Comparison of ENCODE assay signal across 10 cellular contexts in genomic region chr12:53694746-53695145, GRCh38. TPM values are rescaled to one million over a fixed set of nuclear protein-coding genes. Genes with fewer than 3 reads are reported as not detected.
DNase-seq lines count a peak whose midpoint lies in the region; ATAC-seq, FAIRE-seq and TF ChIP-seq lines count a peak whose summit lies in the region.
"Had no signal": no experiment of that assay in that cellular context is flagged by ENCODE, and none has a peak within 500 bp of the region (broad histone marks: within the 10 kb centered on the region; RNA-seq: fewer than 3 reads in every experiment).

No MANE protein-coding gene starts in this region.

- peak overlapping the region; percentile 67; the same call in 1 of the 2 replicates for H2AFZ ChIP-seq in H1 (ENCODE audit: low read length)

- H3K18ac ChIP-seq in H1 (ENCODE audit: extremely low read depth, low read length) = no peak overlapping the region; the same call in 1 of the 2 replicates

- H3K27me3 Mint-ChIP-seq in Caco-2 (ENCODE audit: insufficient read depth, unreplicated experiment) = peaks cover 23% of the 10 kb centered on the region
- peaks cover 77% of the 10 kb centered on the region for H3K27me3 Mint-ChIP-seq in nephron (ENCODE audit: low read depth)

- no peak overlapping the region for H2BK5ac ChIP-seq in H1 (ENCODE audit: low read depth, low read length)

- H3K4me1 Mint-ChIP-seq in Caco-2 (ENCODE audit: low read depth, unreplicated experiment) = peaks cover 9% of the 10 kb centered on the region
- H3K4me1 Mint-ChIP-seq in nephron = peaks cover 49% of the 10 kb centered on the region

- H3K27ac Mint-ChIP-seq in Caco-2 (ENCODE audit: unreplicated experiment) (no peak overlapping the region), nephron (peak overlapping the region in 2 of 3 experiments; percentile 48 to 63)

- TF ChIP-seq CTCF in Caco-2 (IDR thresholded peaks at IDR 0.05; ENCODE audit: insufficient read depth in 1 of 2, low read depth in 1 of 2, low read length in 1 of 2, severe bottlenecking in 1 of 2, unreplicated experiment in 1 of 2) = no peak
- no peak for TF ChIP-seq CTCF in H1 (IDR thresholded peaks at IDR 0.05; ENCODE audit: control extremely low read depth in 1 of 3, insufficient read depth in 1 of 3, low read depth in 1 of 3, low read length in 3 of 3)
- TF ChIP-seq CTCF in nephron (IDR thresholded peaks at IDR 0.05; ENCODE audit: unreplicated experiment in 3 of 3) = no peak
- no peak for TF ChIP-seq CTCF in brain microvascular endothelial cell (IDR thresholded peaks at IDR 0.05; ENCODE audit: low read depth, low read length, missing control alignments)

- no peak overlapping the region for H4K5ac ChIP-seq in H1 (ENCODE audit: insufficient read length, low read depth, low read length)

- no peaks in the 10 kb centered on the region for H3K36me3 ChIP-seq in Caco-2 (ENCODE audit: control insufficient read depth, insufficient read depth, low read length)
- H3K36me3 ChIP-seq in H1 (ENCODE audit: control insufficient read depth in 2 of 4, insufficient read depth in 4 of 4, low read length in 3 of 4) = no peaks in the 10 kb centered on the region
- no peaks in the 10 kb centered on the region for H3K36me3 ChIP-seq in brain microvascular endothelial cell (replicated peaks)
- H3K36me3 ChIP-seq: spleen had no signal

- no peaks in the 10 kb centered on the region for H3K79me1 ChIP-seq in H1 (ENCODE audit: low read depth, low read length)

- no peak overlapping the region for H2BK120ac ChIP-seq in H1 (replicated peaks; ENCODE audit: low read depth, low read length)

- no TSS peak for BruUV-seq in Caco-2 (replicated peaks; lab: Mats Ljungman, UMichigan)

- H2AK5ac ChIP-seq in H1 (ENCODE audit: low read depth, low read length) = no peak overlapping the region

- H3K4me3 Mint-ChIP-seq in Caco-2 (ENCODE audit: unreplicated experiment) = peak overlapping the region; percentile 61
- peak overlapping the region; percentile 51 to 77 (median 59) for H3K4me3 Mint-ChIP-seq in nephron

- peak overlapping the region; percentile 80 to 87 for H3K4me2 ChIP-seq in H1 (ENCODE audit: insufficient read depth in 1 of 2, low read depth in 2 of 2, low read length in 2 of 2)

- TF ChIP-seq POLR2A in H1 (IDR thresholded peaks at IDR 0.05; ENCODE audit: control extremely low read depth in 1 of 2, low read depth in 2 of 2, low read length in 2 of 2) = no peak

- no peak overlapping the region for H3K23ac ChIP-seq in H1 (ENCODE audit: insufficient read length)

- H2BK20ac ChIP-seq in H1 (ENCODE audit: low read length) = no peak overlapping the region

- no peak overlapping the region for H3K56ac ChIP-seq in H1 (replicated peaks; ENCODE audit: insufficient read length, low read depth, low read length)

- H3K4me1 ChIP-seq in Caco-2 (no peaks in the 10 kb centered on the region; the same call in 1 of the 2 replicates), H1 (replicated peaks in 1 of 4; ENCODE audit: control insufficient read depth in 3 of 4, insufficient read depth in 4 of 4, low read length in 3 of 4) (peaks cover 3 to 17% (median 9%) of the 10 kb centered on the region in 4 experiments)

- H3K36me3 Mint-ChIP-seq in Caco-2 (ENCODE audit: insufficient read depth, unreplicated experiment) = no peaks in the 10 kb centered on the region
- no peaks in the 10 kb centered on the region for H3K36me3 Mint-ChIP-seq in nephron (ENCODE audit: low read depth)

- no peak overlapping the region for H3K4ac ChIP-seq in H1 (replicated peaks; ENCODE audit: insufficient read length, low read depth, low read length)

- H3K23me2 ChIP-seq in H1 (ENCODE audit: low read depth, low read length) = peaks cover 11% of the 10 kb centered on the region

- H3K79me2 ChIP-seq in H1 (ENCODE audit: control insufficient read depth in 1 of 2, insufficient read depth in 2 of 2, low read length in 2 of 2) = no peaks in the 10 kb centered on the region

- no peak overlapping the region for H3K14ac ChIP-seq in H1 (ENCODE audit: insufficient read length)

- 20% methylated on average over 16 of the region's 16 CpGs; no CpG with 5 or more reads in 1 of the 2 experiments for WGBS in H1 (ENCODE audit: extremely low coverage in 1 of 2, insufficient coverage in 1 of 2, insufficient read length in 1 of 2, insufficient replicate concordance in 2 of 2, low coverage in 1 of 2, low lambda C conversion rate in 2 of 2, missing lambda C conversion rate in 1 of 2), 2 experiments

- no peak for ATAC-seq in GM19328 (IDR thresholded peaks at IDR 0.05; ENCODE audit: unreplicated experiment)

- no peak for DNase-seq in Caco-2
- DNase-seq in NCI-H82 (lab: John Stamatoyannopoulos, UW) = peak; percentile 97
- DNase-seq in H1 (ENCODE audit: low read depth in 1 of 2, low spot score in 2 of 2) = peak in 1 of 2 experiments; percentile 63
- no peak for DNase-seq in stimulated activated CD8-positive, alpha-beta memory T cell treated with anti-CD3 and anti-CD28 coated beads, Interleukin-4, amount 100 ng/mL, for 48 hours
- no peak for DNase-seq in brain microvascular endothelial cell
- DNase-seq in cerebellar nuclear complex (lab: John Stamatoyannopoulos, UW) = no peak
- DNase-seq: Kasumi-1 had no signal

- no peak overlapping the region; the same call in 1 of the 2 replicates for H4K8ac ChIP-seq in H1 (ENCODE audit: extremely low read depth, insufficient read depth, low read length)

- H3K9ac ChIP-seq in H1 (replicated peaks in 1 of 4; ENCODE audit: extremely low read depth in 1 of 4, low read depth in 3 of 4, low read length in 3 of 4) = no peak overlapping the region

- H3K27me3 ChIP-seq in Caco-2 (replicated peaks; ENCODE audit: control insufficient read depth, insufficient read depth, low read length) (no peaks in the 10 kb centered on the region), H1 (replicated peaks in 1 of 4; ENCODE audit: control insufficient read depth in 3 of 4, extremely low read depth in 1 of 4, insufficient read depth in 3 of 4, low read length in 3 of 4) (peaks cover 8 to 40% (median 34%) of the 10 kb centered on the region in 4 experiments), brain microvascular endothelial cell (replicated peaks) (peaks cover 21% of the 10 kb centered on the region)

- TF ChIP-seq RAD21 in H1 (IDR thresholded peaks at IDR 0.05 in 1 of 2, conservative IDR thresholded peaks at IDR 0.05 in 1 of 2; ENCODE audit: low read depth in 2 of 2, low read length in 2 of 2) = no peak

- no peak overlapping the region for H3K27ac ChIP-seq in H1 (ENCODE audit: low read depth, low read length)
- H3K27ac ChIP-seq in brain microvascular endothelial cell = no peak overlapping the region
- H3K27ac ChIP-seq: spleen had no signal

- H3K4me3 ChIP-seq in Caco-2 (ENCODE audit: low read depth, low read length) (peak overlapping the region; percentile 41; the same call in 1 of the 2 replicates), H1 (ENCODE audit: extremely low read depth in 1 of 4, insufficient read depth in 2 of 4, low read depth in 3 of 4, low read length in 4 of 4) (peak overlapping the region; percentile 30 to 57 (median 38); a peak in 6 of 8 replicates), brain microvascular endothelial cell (ENCODE audit: low read depth, low read length) (no peak overlapping the region)

- TF ChIP-seq EP300 in H1 (IDR thresholded peaks at IDR 0.05; ENCODE audit: borderline replicate concordance in 1 of 2, low read depth in 2 of 2, low read length in 2 of 2) = no peak

- CTCF ChIA-PET in Caco-2 (lab: Charles Lee) (interaction anchor here (0.6 to 1.2 kb wide), 3 partner anchors 52 to 284 kb away, joined by 3 to 5 read pairs (median 4); partner anchors contain the start of gene CISTR), H1 (lab: Charles Lee; ENCODE audit: partially characterized antibody) (interaction anchor here (0.7 to 7.1 kb wide), 7 partner anchors 10 to 292 kb away, joined by 3 to 194 read pairs (median 4); no protein-coding TSS in a partner anchor)

- H2BK15ac ChIP-seq in H1 (ENCODE audit: low read length) = no peak overlapping the region

- in situ Hi-C loops in brain microvascular endothelial cell (cut with HindIII; ENCODE audit: low pct_ligation_motif_present, low sequenced_read_pairs) = no loop called here

- intact Hi-C loops in Caco-2 (cut with micrococcal nuclease; ENCODE audit: unreplicated experiment) = no loop called here

- POLR2A ChIA-PET in Caco-2 (lab: Charles Lee) (no interaction called here), H1 (lab: Charles Lee; ENCODE audit: partially characterized antibody) (interaction anchor here (0.8 to 11.9 kb wide), 7 partner anchors 9 to 211 kb away, joined by 3 to 109 read pairs (median 5); partner anchors contain the start of gene ATP5MC2)

- H3K9me3 ChIP-seq in Caco-2 (no peaks in the 10 kb centered on the region), H1 (ENCODE audit: insufficient read depth in 2 of 2, low read depth in 1 of 2, low read length in 1 of 2) (no peaks in the 10 kb centered on the region)
- H3K9me3 ChIP-seq: spleen had no signal

- H3K9me3 Mint-ChIP-seq in Caco-2 (ENCODE audit: unreplicated experiment) (no peaks in the 10 kb centered on the region), nephron (no peaks in the 10 kb centered on the region)

- H4K91ac ChIP-seq in H1 (replicated peaks; ENCODE audit: insufficient read length, low read length) = no peak overlapping the region

- no peak for FAIRE-seq in H1 (lab: Jason Lieb, UNC)

- no peaks in the 10 kb centered on the region for H4K20me1 ChIP-seq in H1 (replicated peaks in 1 of 2; ENCODE audit: control insufficient read depth in 1 of 2, insufficient read depth in 2 of 2, low read length in 2 of 2)

- H2BK12ac ChIP-seq in H1 (ENCODE audit: low read depth, low read length) = no peak overlapping the region

RNA-seq across cellular contexts. Expression of gene ATP5MC2, which starts 18.9 kb away (rescaled TPM):
- total RNA-seq in Caco-2 (2022) = 156 and 160 TPM in 2 replicates
- total RNA-seq in H1 (2021; fragmentation: NEBNext Ultra II Directional; extraction: Animal tissue kit (Norgen Biotek cat#: 25700)) = 401 and 408 TPM in 2 replicates
- polyA plus RNA-seq in H1 (2011; rRNA removed) = 823 and 952 TPM in 2 replicates
- 584 TPM for polyA plus RNA-seq in H1 (2011; cell fraction: cytosol; rRNA removed)
- 709 TPM for polyA plus RNA-seq in H1 (2011; cell fraction: nucleus; rRNA removed)
- polyA plus RNA-seq in H1 (2012, experiment 1 of 2) = 445 to 731 TPM (median 682 TPM) in 4 replicates
- 757 TPM for polyA plus RNA-seq in H1 (2012, experiment 2 of 2)
- polyA plus RNA-seq in H1 (2013, experiment 1 of 2) = 530 TPM
- 521 TPM for polyA plus RNA-seq in H1 (2013, experiment 2 of 2)
- 687 and 870 TPM in 2 replicates for polyA minus RNA-seq in H1 (2011; rRNA and poly(A)+ RNA removed)
- polyA minus RNA-seq in H1 (2011; cell fraction: cytosol; rRNA and poly(A)+ RNA removed) = 270 TPM
- 276 TPM for polyA minus RNA-seq in H1 (2011; cell fraction: nucleus; rRNA and poly(A)+ RNA removed)

RNA-seq across cellular contexts. Expression of gene CALCOCO1, which starts 32.5 kb away (rescaled TPM):
- total RNA-seq in Caco-2 (2022) = 19.3 and 21.4 TPM in 2 replicates
- 18.7 and 20.3 TPM in 2 replicates for total RNA-seq in H1 (2021; fragmentation: NEBNext Ultra II Directional; extraction: Animal tissue kit (Norgen Biotek cat#: 25700))
- polyA plus RNA-seq in H1 (2011; rRNA removed) = 35.3 and 39.3 TPM in 2 replicates
- polyA plus RNA-seq in H1 (2011; cell fraction: cytosol; rRNA removed) = 32.3 TPM
- polyA plus RNA-seq in H1 (2011; cell fraction: nucleus; rRNA removed) = 65.4 TPM
- polyA plus RNA-seq in H1 (2012, experiment 1 of 2) = 18.8 to 23.4 TPM (median 21.7 TPM) in 4 replicates
- 17.8 TPM for polyA plus RNA-seq in H1 (2012, experiment 2 of 2)
- polyA plus RNA-seq in H1 (2013, experiment 1 of 2) = 12.3 TPM
- polyA plus RNA-seq in H1 (2013, experiment 2 of 2) = 10.1 TPM
- 33.5 and 37.1 TPM in 2 replicates for polyA minus RNA-seq in H1 (2011; rRNA and poly(A)+ RNA removed)
- polyA minus RNA-seq in H1 (2011; cell fraction: cytosol; rRNA and poly(A)+ RNA removed) = 9.6 TPM
- polyA minus RNA-seq in H1 (2011; cell fraction: nucleus; rRNA and poly(A)+ RNA removed) = 28.7 TPM

RNA-seq across cellular contexts. Expression of gene CISTR, which starts 57.0 kb away (rescaled TPM):
- total RNA-seq in Caco-2 (2022) = not detected in 2 replicates
- total RNA-seq in H1 (2021; fragmentation: NEBNext Ultra II Directional; extraction: Animal tissue kit (Norgen Biotek cat#: 25700)) = not detected in 2 replicates
- polyA plus RNA-seq in H1 (2011; rRNA removed) = not detected in 2 replicates
- polyA plus RNA-seq in H1 (2011; cell fraction: cytosol; rRNA removed) = not detected
- polyA plus RNA-seq in H1 (2011; cell fraction: nucleus; rRNA removed) = not detected
- not detected in 4 replicates for polyA plus RNA-seq in H1 (2012, experiment 1 of 2)
- polyA plus RNA-seq in H1 (2012, experiment 2 of 2) = not detected
- not detected for polyA plus RNA-seq in H1 (2013, experiment 1 of 2)
- not detected for polyA plus RNA-seq in H1 (2013, experiment 2 of 2)
- polyA minus RNA-seq in H1 (2011; rRNA and poly(A)+ RNA removed) = not detected in 2 replicates
- not detected for polyA minus RNA-seq in H1 (2011; cell fraction: cytosol; rRNA and poly(A)+ RNA removed)
- not detected for polyA minus RNA-seq in H1 (2011; cell fraction: nucleus; rRNA and poly(A)+ RNA removed)
- total RNA-seq: spleen had no signal
